ENCODE assay signal across 2 cellular contexts in the genomic region with DNA sequence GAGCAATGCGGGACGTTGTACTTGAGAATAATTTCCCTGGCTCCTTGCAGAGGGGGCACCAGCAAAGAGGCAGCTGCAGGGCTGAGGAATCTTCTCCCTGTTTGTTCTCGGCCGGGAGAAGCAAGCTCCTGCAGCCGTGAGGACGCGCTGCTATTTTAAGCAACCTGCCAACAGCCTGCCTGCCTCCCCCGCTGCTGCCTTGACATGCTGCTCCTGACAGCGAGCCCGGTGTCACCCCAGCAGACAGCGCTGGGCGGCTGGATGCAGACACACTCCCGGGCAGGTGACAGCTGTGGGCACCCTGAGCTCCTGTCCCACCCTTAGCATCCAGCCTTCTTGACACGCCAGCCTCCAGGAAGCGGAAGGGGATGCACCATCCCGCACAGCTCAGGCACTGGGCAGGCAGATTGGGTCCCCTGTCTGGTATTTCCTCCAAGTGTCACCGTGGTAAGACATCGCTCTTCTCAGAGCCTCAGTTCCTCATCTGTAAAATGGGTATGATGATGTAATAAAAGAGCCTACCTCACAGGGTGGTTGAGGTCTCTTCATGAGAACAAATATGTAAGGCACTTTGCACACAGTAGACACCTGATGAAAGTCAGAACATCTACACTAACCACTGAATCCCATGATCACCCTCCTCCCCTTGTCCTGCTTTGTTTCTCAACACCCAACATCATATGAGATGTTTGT.
A peak's percentile ranks its signal among the peaks of the same experiment; 100 is the strongest.
TF ChIP-seq lines count a peak whose summit lies in the region.

No MANE protein-coding gene starts in this region.

TF ChIP-seq in HepG2, 621 proteins besides CTCF, POLR2A, EP300 and RAD21:
- peak; percentile 64 for TF ChIP-seq ZNF629 (CRISPR knock-in tag; conservative IDR thresholded peaks at IDR 0.05)
- TF ChIP-seq KDM3A (CRISPR knock-in tag; IDR thresholded peaks at IDR 0.05; ENCODE audit: low read depth), result no peak
TF ChIP-seq in HepG2: peak in this region for 1.

TF ChIP-seq in H1, 55 proteins besides CTCF, POLR2A, EP300 and RAD21:
- no peak for TF ChIP-seq SIX5 (IDR thresholded peaks at IDR 0.05; ENCODE audit: low read depth, low read length)
- TF ChIP-seq KDM4A (IDR thresholded peaks at IDR 0.05; ENCODE audit: low read depth, low read length, severe bottlenecking), result no peak
- no peak for TF ChIP-seq CREB1 (IDR thresholded peaks at IDR 0.05)
- TF ChIP-seq TEAD4 (IDR thresholded peaks at IDR 0.05; ENCODE audit: low read depth, low read length), result no peak
- no peak for TF ChIP-seq JUND (IDR thresholded peaks at IDR 0.05; ENCODE audit: low read length)
- no peak for TF ChIP-seq NRF1 (IDR thresholded peaks at IDR 0.05; ENCODE audit: low read depth, low read length)
- TF ChIP-seq CEBPB (IDR thresholded peaks at IDR 0.05; ENCODE audit: low read depth, low read length), result no peak
- no peak for TF ChIP-seq GTF2F1 (IDR thresholded peaks at IDR 0.05; ENCODE audit: borderline replicate concordance, low read depth, low read length)
- no peak for TF ChIP-seq TAF7 (optimal IDR thresholded peaks at IDR 0.05; ENCODE audit: borderline replicate concordance, low read depth, low read length)
- TF ChIP-seq EZH2 (IDR thresholded peaks at IDR 0.05; ENCODE audit: low read depth, low read length, severe bottlenecking), result no peak
- no peak for TF ChIP-seq POU5F1 (IDR thresholded peaks at IDR 0.05; ENCODE audit: low read depth, low read length)
- no peak for TF ChIP-seq JUN (IDR thresholded peaks at IDR 0.05; ENCODE audit: low read depth, low read length)
- TF ChIP-seq, protein P1, sequence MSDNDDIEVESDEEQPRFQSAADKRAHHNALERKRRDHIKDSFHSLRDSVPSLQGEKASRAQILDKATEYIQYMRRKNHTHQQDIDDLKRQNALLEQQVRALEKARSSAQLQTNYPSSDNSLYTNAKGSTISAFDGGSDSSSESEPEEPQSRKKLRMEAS (IDR thresholded peaks at IDR 0.05), result no peak
- no peak for TF ChIP-seq BACH1 (IDR thresholded peaks at IDR 0.05; ENCODE audit: low read length)
- no peak for TF ChIP-seq E2F6 (IDR thresholded peaks at IDR 0.05)
- TF ChIP-seq EGR1 (IDR thresholded peaks at IDR 0.05; ENCODE audit: borderline replicate concordance, low read depth, low read length), result no peak
- TF ChIP-seq CHD1 (IDR thresholded peaks at IDR 0.05; ENCODE audit: low read depth, low read length), result no peak
- TF ChIP-seq BRCA1 (IDR thresholded peaks at IDR 0.05; ENCODE audit: low read depth, low read length), result no peak
- no peak for TF ChIP-seq CTBP2 (IDR thresholded peaks at IDR 0.05; ENCODE audit: borderline replicate concordance, insufficient read depth, insufficient read length, low read length)
- no peak for TF ChIP-seq NANOG (IDR thresholded peaks at IDR 0.05; ENCODE audit: insufficient read depth, low read depth, low read length, poor library complexity, severe bottlenecking)
